25 cellular contexts compared by ENCODE assay signal in genomic region chr2:226552571-226553285, GRCh38.
"Had no signal": no experiment of that assay in that cellular context is flagged by ENCODE, and none has a peak within 500 bp of the region (broad histone marks: within the 10 kb centered on the region; RNA-seq: fewer than 3 reads in every experiment).

No MANE protein-coding gene starts in this region.

- H3K4me1 ChIP-seq: lower lobe of right lung, parathyroid adenoma, upper lobe of left lung had no signal

- H3K9ac ChIP-seq: parathyroid adenoma had no signal

- H3K36me3 ChIP-seq: heart right ventricle, lower lobe of right lung, right lobe of liver, upper lobe of left lung had no signal

- H3K9me3 ChIP-seq: heart right ventricle, lower lobe of right lung, right lobe of liver, upper lobe of left lung had no signal

- ATAC-seq: activated CD8-positive, alpha-beta memory T cell treated with anti-CD3 and anti-CD28 coated beads, Interleukin-2, amount 10 ng/mL, durations not matched to agents 7 days and 5 days; activated CD8-positive, alpha-beta T cell treated with anti-CD3 and anti-CD28 coated beads for 36 hours; effector memory CD8-positive, alpha-beta T cell; esophagus mucosa; heart right ventricle; left lobe of liver; lower lobe of right lung; right lobe of liver; stimulated activated memory B cell treated with anti-CD40 and anti-IgM and Interleukin-4, amounts not matched to agents 10 μg/mL and 1 μg/mL and 100 μg/mL, for 72 hours had no signal

- H3K27me3 ChIP-seq: heart right ventricle, right lobe of liver, upper lobe of left lung had no signal

- H3K79me2 ChIP-seq: parathyroid adenoma had no signal

- H3K4me3 ChIP-seq: heart right ventricle, lower lobe of right lung, right lobe of liver, skin epidermis, upper lobe of left lung had no signal

- DNase-seq: activated CD4-positive, alpha-beta T cell treated with anti-CD3 and anti-CD28 coated beads, Interleukin-2, amount 10 ng/mL, durations not matched to agents 7 days and 5 days; activated CD4-positive, CD25-positive, alpha-beta regulatory T cell treated with anti-CD3 and anti-CD28 coated beads, Interleukin-2, amount 50 U/mL, for 72 hours; activated CD8-positive, alpha-beta memory T cell treated with anti-CD3 and anti-CD28 coated beads, Interleukin-2, amount 10 ng/mL, durations not matched to agents 7 days and 5 days; activated CD8-positive, alpha-beta T cell treated with anti-CD3 and anti-CD28 coated beads for 36 hours; activated effector memory CD4-positive, alpha-beta T cell treated with anti-CD3 and anti-CD28 coated beads, Interleukin-2, amount 50 U/mL, for 16 hours; activated naive CD4-positive, alpha-beta T cell treated with anti-CD3 and anti-CD28 coated beads, Interleukin-2, amount 10 ng/mL, durations not matched to agents 7 days and 5 days; activated T-cell treated with anti-CD3 and anti-CD28 coated beads for 4 hours; anterior cingulate cortex; dermis blood vessel endothelial cell; effector memory CD8-positive, alpha-beta T cell; heart right ventricle; kidney; lower lobe of right lung; mesendoderm; naive B cell; nucleus accumbens; right lobe of liver; stimulated activated CD4-positive, alpha-beta T cell treated with anti-CD3 and anti-CD28 coated beads, Interleukin-15, amount 100 ng/mL, for 24 hours; upper lobe of left lung had no signal

- H2AFZ ChIP-seq: parathyroid adenoma had no signal

- H3K27ac ChIP-seq: heart right ventricle, lower lobe of right lung, parathyroid adenoma, right lobe of liver, skin epidermis, upper lobe of left lung, VCaP had no signal
